In genomic region chr2:27442282-27442980, GRCh38 we compare ENCODE assay signal across 8 cellular contexts. TPM values are rescaled to one million over a fixed set of nuclear protein-coding genes. Genes with fewer than 3 reads are reported as not detected.
DNase-seq lines count a peak whose midpoint lies in the region; TF ChIP-seq lines count a peak whose summit lies in the region.

Gene KRTCAP3 (plus strand): TSS chr2:27442381. CDS start chr2:27442413, 32 bp downstream.

- DNase-seq in GM20000 (ENCODE audit: low spot score) (peak; percentile 80), T-helper 1 cell (peak in 4 of 5 donors; percentile 38 to 72 (median 44)), tibial artery (peak in 1 of 2 donors; percentile 58), chondrocyte (ENCODE audit: low spot score) (no peak), NCI-H1694 treated with DMSO at 0.1 percent for 48 hours (lab: John Stamatoyannopoulos, UW) (no peak), Karpas-422 (no peak)

- H3K4me2 ChIP-seq in Karpas-422 (ENCODE audit: low read depth, low read length, poor library complexity, severe bottlenecking) = no peak within 1 kb of the TSS

- H3K4me3 ChIP-seq in duodenal mucosa (ENCODE audit: low read depth in 1 of 2, low read length in 2 of 2) (peak within 1 kb of the TSS; percentile 45 to 69), mucosa of stomach (ENCODE audit: low read length) (peak within 1 kb of the TSS; percentile 27), tibial artery (peak within 1 kb of the TSS; percentile 32 to 38), Karpas-422 (ENCODE audit: low read length) (no peak within 1 kb of the TSS)

- H3K36me3 ChIP-seq in duodenal mucosa (ENCODE audit: control insufficient read depth in 1 of 2, insufficient read depth in 2 of 2, low read length in 2 of 2) (peaks cover 25 to 45% of the 10 kb centered on the region in 2 donors), mucosa of stomach (ENCODE audit: control insufficient read depth, insufficient read depth, low read length) (peaks cover 3% of the 10 kb centered on the region), tibial artery (peaks cover 56 to 82% (median 56%) of the 10 kb centered on the region in 3 donors), Karpas-422 (ENCODE audit: insufficient read depth, low read length) (peaks cover 9% of the 10 kb centered on the region; the same call in 1 of the 2 replicates)

- H4K20me1 ChIP-seq in Karpas-422 (ENCODE audit: insufficient read depth, low read depth, low read length) = no peaks in the 10 kb centered on the region

- H3K9me3 Mint-ChIP-seq in chondrocyte (ENCODE audit: low read depth) = no peaks in the 10 kb centered on the region

- H3K4me1 ChIP-seq in duodenal mucosa (ENCODE audit: control insufficient read depth in 1 of 2, insufficient read depth in 2 of 2, low read length in 2 of 2) (peaks cover 16 to 17% of the 10 kb centered on the region in 2 donors), mucosa of stomach (ENCODE audit: control insufficient read depth, insufficient read depth, low read length) (peaks cover 22% of the 10 kb centered on the region), tibial artery (peaks cover 0 to 13% (median 8%) of the 10 kb centered on the region in 4 donors), Karpas-422 (ENCODE audit: low read length) (no peaks in the 10 kb centered on the region)

- H3K27ac ChIP-seq in duodenal mucosa (ENCODE audit: low read depth, low read length) (no peak within 1 kb of the TSS), tibial artery (peak within 1 kb of the TSS; percentile 52 to 71), Karpas-422 (ENCODE audit: low read length) (no peak within 1 kb of the TSS)

- TF ChIP-seq CTCF in GM20000 (IDR thresholded peaks at IDR 0.05; ENCODE audit: extremely low read depth, missing control alignments) (no peak), tibial artery (IDR thresholded peaks at IDR 0.05) (no peak), chondrocyte (IDR thresholded peaks at IDR 0.05) (no peak)

- no peaks in the 10 kb centered on the region for H3K9me3 ChIP-seq in duodenal mucosa (ENCODE audit: control insufficient read depth in 1 of 2, low read length in 2 of 2)
- H3K9me3 ChIP-seq in mucosa of stomach (ENCODE audit: control insufficient read depth, low read length) = no peaks in the 10 kb centered on the region
- no peaks in the 10 kb centered on the region for H3K9me3 ChIP-seq in tibial artery
- H3K9me3 ChIP-seq in Karpas-422 (ENCODE audit: low read length) = no peaks in the 10 kb centered on the region

- peak within 1 kb of the TSS; percentile 72 to 75 for H3K9ac ChIP-seq in duodenal mucosa (ENCODE audit: low read depth in 1 of 2, low read length in 2 of 2)
- H3K9ac ChIP-seq in mucosa of stomach (ENCODE audit: low read length) = peak within 1 kb of the TSS; percentile 68
- H3K9ac ChIP-seq in Karpas-422 (ENCODE audit: low read length) = no peak within 1 kb of the TSS

- peaks cover 33% of the 10 kb centered on the region for H3K36me3 Mint-ChIP-seq in chondrocyte (ENCODE audit: low read depth)

- H3K27me3 ChIP-seq in duodenal mucosa (ENCODE audit: control insufficient read depth in 1 of 2, insufficient read depth in 2 of 2, low read length in 2 of 2) (no peaks in the 10 kb centered on the region), mucosa of stomach (ENCODE audit: control insufficient read depth, insufficient read depth, low read length) (no peaks in the 10 kb centered on the region), tibial artery (no peaks in the 10 kb centered on the region), Karpas-422 (ENCODE audit: low read length) (no peaks in the 10 kb centered on the region)

- no peaks in the 10 kb centered on the region for H3K79me2 ChIP-seq in Karpas-422 (ENCODE audit: low read length)

- H3K4me3 Mint-ChIP-seq in chondrocyte (ENCODE audit: unreplicated experiment) = no peak within 1 kb of the TSS

- intact Hi-C loops in tibial artery (cut with DNase I; ENCODE audit: low total_unique reads) = no loop called here

- no peaks in the 10 kb centered on the region for H3K27me3 Mint-ChIP-seq in chondrocyte (ENCODE audit: low read depth)

- H3K9me2 ChIP-seq in Karpas-422 (replicated peaks; ENCODE audit: insufficient read depth, low read length) = no peaks in the 10 kb centered on the region

- no peaks in the 10 kb centered on the region for H3K4me1 Mint-ChIP-seq in chondrocyte (ENCODE audit: low read depth)

- no peak within 1 kb of the TSS for H3K27ac Mint-ChIP-seq in chondrocyte (ENCODE audit: unreplicated experiment)

- H2AFZ ChIP-seq in Karpas-422 (ENCODE audit: low read length) = no peak within 1 kb of the TSS

RNA-seq across cellular contexts. Expression of gene KRTCAP3, which starts in this region (rescaled TPM):
- 1.1 to 3.6 TPM (median 1.4 TPM) in 3 replicates for total RNA-seq in chondrocyte
- total RNA-seq in Karpas-422 (2014; rRNA removed; shearing (Covaris generic); ENCODE audit: low replicate concordance) = 0.61 TPM in 1 of 2 replicates, not detected in the other

Comparison
In these comparisons a context has a peak if more than half of its experiments do, and no peak if none do; other contexts are left out.
1. DNase-seq: peak in GM20000 (single experiment) and T-helper 1 cell (4 of 5); none in chondrocyte (single experiment), NCI-H1694 treated with DMSO at 0.1 percent for 48 hours (single experiment) and Karpas-422 (single experiment).
2. H3K27ac ChIP-seq: peak in tibial artery (2 of 2); none in duodenal mucosa (single experiment) and Karpas-422 (single experiment).